In genomic region chr4:98996056-98996941, GRCh38 we compare ENCODE assay signal across 8 cellular contexts. TPM values are rescaled to one million over a fixed set of nuclear protein-coding genes. Genes with fewer than 3 reads are reported as not detected.
DNase-seq lines count a peak whose midpoint lies in the region; ATAC-seq, FAIRE-seq and TF ChIP-seq lines count a peak whose summit lies in the region.

No MANE protein-coding gene starts in this region.

- H3F3A ChIP-seq in SU-DHL-6 (ENCODE audit: insufficient read depth) = 0 out of 2 replicates have a peak, but pooled peaks cover 11% of the 10 kb centered on the region

- no peak for FAIRE-seq in GM19239 (lab: Jason Lieb, UNC)

- H3K9me3 Mint-ChIP-seq in CD8-positive, alpha-beta memory T cell = no peaks in the 10 kb centered on the region
- H3K9me3 Mint-ChIP-seq in memory B cell = no peaks in the 10 kb centered on the region

- no peak for TF ChIP-seq POLR2A in suprapubic skin (IDR thresholded peaks at IDR 0.05)

- peak overlapping the region; percentile 73 for H3K4me2 ChIP-seq in SU-DHL-6 (ENCODE audit: low read depth, low read length, poor library complexity, severe bottlenecking)

- H3K27me3 Mint-ChIP-seq in CD8-positive, alpha-beta memory T cell = peaks cover 1 to 2% of the 10 kb centered on the region in 2 donors
- H3K27me3 Mint-ChIP-seq in memory B cell = no peaks in the 10 kb centered on the region

- no peaks in the 10 kb centered on the region for H3K27me3 ChIP-seq in CD8-positive, alpha-beta memory T cell (ENCODE audit: insufficient read depth, low read length, poor library complexity, severe bottlenecking)
- H3K27me3 ChIP-seq in SU-DHL-6 (ENCODE audit: low read length) (no peaks in the 10 kb centered on the region), duodenal mucosa (ENCODE audit: control insufficient read depth in 1 of 2, insufficient read depth in 2 of 2, low read length in 2 of 2) (no peaks in the 10 kb centered on the region), suprapubic skin (no peaks in the 10 kb centered on the region)

- H4K20me1 ChIP-seq in SU-DHL-6 (ENCODE audit: low read depth, low read length) = no peaks in the 10 kb centered on the region

- H3K4me1 Mint-ChIP-seq in CD8-positive, alpha-beta memory T cell = peaks cover 38 to 55% (median 52%) of the 10 kb centered on the region in 3 donors
- peaks cover 22% of the 10 kb centered on the region for H3K4me1 Mint-ChIP-seq in memory B cell

- H3K9me2 ChIP-seq in SU-DHL-6 (replicated peaks; ENCODE audit: insufficient read depth, low read length) = no peaks in the 10 kb centered on the region

- WGBS in suprapubic skin = 6% methylated on average over 19 of the region's 61 CpGs

- H3K4me3 Mint-ChIP-seq in CD8-positive, alpha-beta memory T cell = peak overlapping the region; percentile 80 to 95 (median 83)
- peak overlapping the region; percentile 67 for H3K4me3 Mint-ChIP-seq in memory B cell

- TF ChIP-seq CTCF in SU-DHL-6 (IDR thresholded peaks at IDR 0.05; ENCODE audit: insufficient read depth, low read length, poor library complexity, severe bottlenecking) (no peak), suprapubic skin (IDR thresholded peaks at IDR 0.05) (no peak)

- CTCF ChIA-PET in CD8-positive, alpha-beta memory T cell (lab: Charles Lee) = interaction anchor here (0.9 to 7.4 kb wide), 24 partner anchors 8 to 857 kb away, joined by 3 to 189 read pairs (median 6); partner anchors contain the start of genes ADH5, EIF4E and STPG2

- H3K36me3 ChIP-seq in CD8-positive, alpha-beta memory T cell (ENCODE audit: insufficient read depth, low read length) = no peaks in the 10 kb centered on the region
- H3K36me3 ChIP-seq in SU-DHL-6 (ENCODE audit: low read length) (no peaks in the 10 kb centered on the region), duodenal mucosa (ENCODE audit: control insufficient read depth in 1 of 2, insufficient read depth in 2 of 2, low read length in 2 of 2) (no peaks in the 10 kb centered on the region), suprapubic skin (no peaks in the 10 kb centered on the region)

- peak overlapping the region; percentile 68 to 96 (median 86) for H3K27ac Mint-ChIP-seq in CD8-positive, alpha-beta memory T cell
- no peak overlapping the region for H3K27ac Mint-ChIP-seq in memory B cell

- peak overlapping the region; percentile 66 for H3K9ac ChIP-seq in SU-DHL-6 (ENCODE audit: low read length)
- H3K9ac ChIP-seq in duodenal mucosa (ENCODE audit: low read depth in 1 of 2, low read length in 2 of 2) = peak overlapping the region; percentile 43 to 83

- no peak for TF ChIP-seq EP300 in suprapubic skin (IDR thresholded peaks at IDR 0.05)

- peaks cover 50% of the 10 kb centered on the region for H3K79me2 ChIP-seq in SU-DHL-6 (ENCODE audit: insufficient read depth, low read length)

- no peak for DNase-seq in CD8-positive, alpha-beta memory T cell
- DNase-seq in GM19239 (ENCODE audit: insufficient read length, low spot score) = peak; percentile 7
- DNase-seq in HT1080 (ENCODE audit: low read depth) = peak; percentile 42
- peak in 1 of 2 donors; percentile 0 for DNase-seq in memory B cell (ENCODE audit: low spot score in 2 of 2)
- DNase-seq in suprapubic skin (ENCODE audit: low spot score in 2 of 2) = peak in 1 of 2 donors; percentile 67
- no peak for DNase-seq in OCI-M2 (lab: John Stamatoyannopoulos, UW; ENCODE audit: unreplicated experiment)

- H3K9me3 ChIP-seq in CD8-positive, alpha-beta memory T cell (ENCODE audit: low read length) = no peaks in the 10 kb centered on the region
- H3K9me3 ChIP-seq in SU-DHL-6 (ENCODE audit: insufficient read depth, low read length) (no peaks in the 10 kb centered on the region), duodenal mucosa (ENCODE audit: control insufficient read depth in 1 of 2, low read length in 2 of 2) (no peaks in the 10 kb centered on the region), suprapubic skin (no peaks in the 10 kb centered on the region)

- peak overlapping the region; percentile 26 for H2AFZ ChIP-seq in SU-DHL-6 (ENCODE audit: low read depth, low read length, severe bottlenecking)

- H3K4me3 ChIP-seq in CD8-positive, alpha-beta memory T cell (ENCODE audit: low read length) = peak overlapping the region; percentile 78
- H3K4me3 ChIP-seq in SU-DHL-6 (ENCODE audit: insufficient read depth, low read length, poor library complexity, severe bottlenecking) = peak overlapping the region; percentile 70
- H3K4me3 ChIP-seq in duodenal mucosa (ENCODE audit: low read depth in 1 of 2, low read length in 2 of 2) = peak overlapping the region; percentile 88 to 95
- peak overlapping the region; percentile 94 for H3K4me3 ChIP-seq in suprapubic skin

- H3K27ac ChIP-seq in CD8-positive, alpha-beta memory T cell (ENCODE audit: low read depth, low read length) = peak overlapping the region; percentile 76
- H3K27ac ChIP-seq in SU-DHL-6 (ENCODE audit: low read depth, low read length) (peak overlapping the region; percentile 58), duodenal mucosa (ENCODE audit: low read depth, low read length) (peak overlapping the region; percentile 78), suprapubic skin (peak overlapping the region; percentile 92)

- H3K4me1 ChIP-seq in CD8-positive, alpha-beta memory T cell (ENCODE audit: insufficient read depth, low read length) = peaks cover 28% of the 10 kb centered on the region
- H3K4me1 ChIP-seq in duodenal mucosa (ENCODE audit: control insufficient read depth in 1 of 2, insufficient read depth in 2 of 2, low read length in 2 of 2) (peaks cover 14 to 19% of the 10 kb centered on the region in 2 donors), suprapubic skin (peaks cover 31% of the 10 kb centered on the region)

- POLR2A ChIA-PET in CD8-positive, alpha-beta memory T cell (lab: Charles Lee) = interaction anchor here (0.5 to 2.5 kb wide), 11 partner anchors 47 to 952 kb away, joined by 3 to 36 read pairs (median 5); partner anchors contain the start of genes ADH5, DNAJB14, EIF4E and RAP1GDS1

- peak; percentile 4 for ATAC-seq in memory B cell (ENCODE audit: low read depth)

- H3K36me3 Mint-ChIP-seq in CD8-positive, alpha-beta memory T cell = peaks cover 0 to 4% (median 0%) of the 10 kb centered on the region in 3 donors
- no peaks in the 10 kb centered on the region for H3K36me3 Mint-ChIP-seq in memory B cell

RNA-seq across cellular contexts. Expression of gene METAP1, which starts 0.8 kb away (rescaled TPM):
- total RNA-seq in CD8-positive, alpha-beta memory T cell = 10 to 100 TPM; 56.6 to 58.5 TPM
- 30.4 TPM for polyA plus RNA-seq in CD8-positive, alpha-beta memory T cell
- total RNA-seq in HT1080 (2014; rRNA removed; shearing (Covaris generic)) = 95.1 and 102 TPM in 2 replicates
- polyA plus RNA-seq in HT1080 (2015; cell fraction: cytosol; rRNA removed) = 118 and 132 TPM in 2 replicates
- polyA plus RNA-seq in HT1080 (2015; cell fraction: nucleus; rRNA removed) = 165 and 180 TPM in 2 replicates
- total RNA-seq in suprapubic skin = 10 to 100 TPM; 40.0 to 55.9 (median 49.4) TPM

Comparison
In these comparisons a context has a peak if more than half of its experiments do, and no peak if none do; other contexts are left out.
1. DNase-seq: peak in GM19239 (single experiment) and HT1080 (single experiment); none in CD8-positive, alpha-beta memory T cell (0 of 5) and OCI-M2 (single experiment).
2. Peak in every context shown above with its lines, with median percentiles within 50 percentile points of each other: H3K27ac ChIP-seq and H3K4me3 ChIP-seq.